16 cellular contexts compared by ENCODE assay signal in genomic region chr6:117244571-117244970, GRCh38. TPM values are rescaled to one million over a fixed set of nuclear protein-coding genes. Genes with fewer than 3 reads are reported as not detected.
DNase-seq lines count a peak whose midpoint lies in the region; TF ChIP-seq lines count a peak whose summit lies in the region.
"Not testable (repeated sequence)": the region's sequence is repeated elsewhere in the genome, so short reads cannot be mapped to it uniquely, and the experiment has no call there.
"Had no signal": no experiment of that assay in that cellular context is flagged by ENCODE, and none has a peak within 500 bp of the region (broad histone marks: within the 10 kb centered on the region; RNA-seq: fewer than 3 reads in every experiment).

No MANE protein-coding gene starts in this region.

- H3K27ac ChIP-seq in endodermal cell (ENCODE audit: low read depth, low read length), result not testable (repeated sequence)

- peak; percentile 11 for DNase-seq in Daoy (ENCODE audit: low read depth)
- DNase-seq in HEK293T (ENCODE audit: extremely low spot score); endodermal cell; progenitor cell of endocrine pancreas (ENCODE audit: low spot score, unreplicated experiment): not testable (repeated sequence)
- peak; percentile 27 for DNase-seq in NCI-H1105 treated with DMSO at 0.1 percent for 48 hours (lab: John Stamatoyannopoulos, UW)
- DNase-seq in RPMI8226, result peak; percentile 28

- H3K27ac Mint-ChIP-seq in endodermal cell (peak overlapping the region; percentile 89), progenitor cell of endocrine pancreas (peak overlapping the region; percentile 89)
- H3K27ac Mint-ChIP-seq in nephron, result not testable (repeated sequence)

- H3K4me3 Mint-ChIP-seq in endodermal cell (peak overlapping the region; percentile 68), nephron (peak overlapping the region; percentile 77 to 83 (median 78)), progenitor cell of endocrine pancreas (ENCODE audit: low read depth) (peak overlapping the region; percentile 78)

- H3K27me3 Mint-ChIP-seq in endodermal cell (ENCODE audit: insufficient read depth); nephron (ENCODE audit: low read depth); progenitor cell of endocrine pancreas: not testable (repeated sequence)

- not testable (repeated sequence) for TF ChIP-seq CTCF in endodermal cell (conservative IDR thresholded peaks at IDR 0.05); nephron (IDR thresholded peaks at IDR 0.05; ENCODE audit: unreplicated experiment in 3 of 3); progenitor cell of endocrine pancreas (IDR thresholded peaks at IDR 0.05; ENCODE audit: unreplicated experiment)

- not testable (repeated sequence) for H3K36me3 Mint-ChIP-seq in endodermal cell (ENCODE audit: low read depth); nephron (ENCODE audit: low read depth); progenitor cell of endocrine pancreas (ENCODE audit: insufficient read depth)

- H3K4me3 ChIP-seq in endodermal cell (ENCODE audit: low read length), result not testable (repeated sequence)
- peak overlapping the region; percentile 58 for H3K4me3 ChIP-seq in iPS-15b (ENCODE audit: low read depth, low read length)

- H3K27me3 ChIP-seq in endodermal cell (ENCODE audit: control insufficient read depth, insufficient read depth, low read length, poor library complexity, severe bottlenecking); iPS-15b (ENCODE audit: control insufficient read depth, insufficient read depth, low read length): not testable (repeated sequence)

- CTCF ChIA-PET in HEK293T (lab: Yijun Ruan, JAX), result not testable (repeated sequence)

- not testable (repeated sequence) for H3K9me3 ChIP-seq in endodermal cell (ENCODE audit: control insufficient read depth, low read length); iPS-15b (ENCODE audit: control insufficient read depth, insufficient read depth, low read length)

- H3K9me3 Mint-ChIP-seq in endodermal cell; nephron; progenitor cell of endocrine pancreas (ENCODE audit: low read depth): not testable (repeated sequence)

- POLR2A ChIA-PET in HEK293T (lab: Yijun Ruan, JAX), result not testable (repeated sequence)

- not testable (repeated sequence) for H3K4me1 ChIP-seq in endodermal cell (ENCODE audit: control insufficient read depth, insufficient read depth, low read length); iPS-15b (ENCODE audit: control insufficient read depth, insufficient read depth, low read length)

- not testable (repeated sequence) for H3K4me1 Mint-ChIP-seq in endodermal cell; nephron; progenitor cell of endocrine pancreas (ENCODE audit: low read depth)

- WGBS in endodermal cell (ENCODE audit: insufficient coverage in 1 of 2, insufficient read length in 1 of 2), 2 experiments, result 56% methylated on average over 13 of the region's 13 CpGs; no CpG with 5 or more reads in 1 of the 2 experiments

- not testable (repeated sequence) for H3K9ac ChIP-seq in endodermal cell (ENCODE audit: extremely low read depth, low read length, poor library complexity, severe bottlenecking); iPS-15b (ENCODE audit: low read depth, low read length)

- not testable (repeated sequence) for H3K36me3 ChIP-seq in endodermal cell (ENCODE audit: control insufficient read depth, insufficient read depth, low read length); iPS-15b (ENCODE audit: control insufficient read depth, insufficient read depth, low read length)

TF ChIP-seq in HEK293T, 16 proteins besides CTCF, POLR2A, EP300 and RAD21:
- TF ChIP-seq, protein P1, sequence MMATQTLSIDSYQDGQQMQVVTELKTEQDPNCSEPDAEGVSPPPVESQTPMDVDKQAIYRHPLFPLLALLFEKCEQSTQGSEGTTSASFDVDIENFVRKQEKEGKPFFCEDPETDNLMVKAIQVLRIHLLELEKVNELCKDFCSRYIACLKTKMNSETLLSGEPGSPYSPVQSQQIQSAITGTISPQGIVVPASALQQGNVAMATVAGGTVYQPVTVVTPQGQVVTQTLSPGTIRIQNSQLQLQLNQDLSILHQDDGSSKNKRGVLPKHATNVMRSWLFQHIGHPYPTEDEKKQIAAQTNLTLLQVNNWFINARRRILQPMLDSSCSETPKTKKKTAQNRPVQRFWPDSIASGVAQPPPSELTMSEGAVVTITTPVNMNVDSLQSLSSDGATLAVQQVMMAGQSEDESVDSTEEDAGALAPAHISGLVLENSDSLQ (IDR thresholded peaks at IDR 0.05), result peak; percentile 78
TF ChIP-seq in HEK293T: peak in this region for 1; not testable (repeated sequence) for 15.

RNA-seq across cellular contexts. Expression of gene VGLL2, which starts 20.8 kb away (rescaled TPM):
- total RNA-seq in Daoy (2014; rRNA removed; shearing (Covaris generic)), result not detected in 2 replicates
- total RNA-seq in endodermal cell (under 1 TPM in 1 of 2 donors, not detected in 1; 0.15 TPM), progenitor cell of endocrine pancreas (0.49 TPM in 1 of 2 replicates, not detected in the other)
- polyA plus RNA-seq in endodermal cell (2013, experiment 1 of 2), result not detected
- polyA plus RNA-seq in endodermal cell (2013, experiment 2 of 2), result not detected
- total RNA-seq: A172, Calu3, GM12878, GM23248, HepG2, M059J, OCI-LY7 had no signal
- polyA plus RNA-seq: BJ, GM12878, GM23248, HepG2 had no signal
